In genomic region chr15:46900992-46901391, GRCh38 we compare ENCODE assay signal across 27 cellular contexts.
"Had no signal": no experiment of that assay in that cellular context is flagged by ENCODE, and none has a peak within 500 bp of the region (broad histone marks: within the 10 kb centered on the region; RNA-seq: fewer than 3 reads in every experiment).

No MANE protein-coding gene starts in this region.

- H3K27me3 ChIP-seq: brain microvascular endothelial cell, gastrocnemius medialis, ovary, right lobe of liver, stomach, suprapubic skin, tibial artery had no signal

- H3K36me3 ChIP-seq: brain microvascular endothelial cell, gastrocnemius medialis, ovary, right lobe of liver, stomach, suprapubic skin, tibial artery, WERI-Rb-1 had no signal

- H3K9me3 ChIP-seq: gastrocnemius medialis, ovary, right lobe of liver, stomach, suprapubic skin, tibial artery had no signal

- DNase-seq: activated CD4-positive, alpha-beta T cell treated with anti-CD3 and anti-CD28 coated beads for 48 hours; activated CD4-positive, alpha-beta T cell treated with anti-CD3 and anti-CD28 coated beads, Interleukin-2, amount 50 U/mL, for 48 hours; activated CD8-positive, alpha-beta memory T cell treated with anti-CD3 and anti-CD28 coated beads for 24 hours; activated gamma-delta T cell; activated naive CD4-positive, alpha-beta T cell treated with anti-CD3 and anti-CD28 coated beads, Interleukin-2, amount 10 ng/mL, durations not matched to agents 7 days and 5 days; activated naive CD8-positive, alpha-beta T cell treated with anti-CD3 and anti-CD28 coated beads, Interleukin-2, amount 10 ng/mL, durations not matched to agents 7 days and 5 days; brain microvascular endothelial cell; caudate nucleus; cortex of kidney; effector memory CD8-positive, alpha-beta T cell; gastrocnemius medialis; glutamatergic neuron; hippocampal formation; left colon; midbrain; naive thymus-derived CD4-positive, alpha-beta T cell; ovary; right lobe of liver; stimulated activated CD4-positive, alpha-beta T cell treated with anti-CD3 and anti-CD28 coated beads, Interleukin-1b, Interleukin-23, amount 100 ng/mL, for 48 hours; stimulated activated naive B cell treated with anti-CD40 and anti-IgM and Interleukin-4, amounts not matched to agents 10 μg/mL and 1 μg/mL and 100 μg/mL, for 72 hours; stomach; T-helper 17 cell; T1000; tibial artery; WERI-Rb-1 had no signal

- H3K27ac ChIP-seq: brain microvascular endothelial cell, gastrocnemius medialis, ovary, right lobe of liver, skin epidermis, stomach, suprapubic skin, tibial artery, WERI-Rb-1 had no signal

- H3K4me1 ChIP-seq: gastrocnemius medialis, right lobe of liver, stomach, suprapubic skin, tibial artery had no signal

- H3K4me3 ChIP-seq: gastrocnemius medialis, ovary, right lobe of liver, skin epidermis, stomach, suprapubic skin, tibial artery had no signal
